8 cellular contexts compared by ENCODE assay signal in the genomic region with DNA sequence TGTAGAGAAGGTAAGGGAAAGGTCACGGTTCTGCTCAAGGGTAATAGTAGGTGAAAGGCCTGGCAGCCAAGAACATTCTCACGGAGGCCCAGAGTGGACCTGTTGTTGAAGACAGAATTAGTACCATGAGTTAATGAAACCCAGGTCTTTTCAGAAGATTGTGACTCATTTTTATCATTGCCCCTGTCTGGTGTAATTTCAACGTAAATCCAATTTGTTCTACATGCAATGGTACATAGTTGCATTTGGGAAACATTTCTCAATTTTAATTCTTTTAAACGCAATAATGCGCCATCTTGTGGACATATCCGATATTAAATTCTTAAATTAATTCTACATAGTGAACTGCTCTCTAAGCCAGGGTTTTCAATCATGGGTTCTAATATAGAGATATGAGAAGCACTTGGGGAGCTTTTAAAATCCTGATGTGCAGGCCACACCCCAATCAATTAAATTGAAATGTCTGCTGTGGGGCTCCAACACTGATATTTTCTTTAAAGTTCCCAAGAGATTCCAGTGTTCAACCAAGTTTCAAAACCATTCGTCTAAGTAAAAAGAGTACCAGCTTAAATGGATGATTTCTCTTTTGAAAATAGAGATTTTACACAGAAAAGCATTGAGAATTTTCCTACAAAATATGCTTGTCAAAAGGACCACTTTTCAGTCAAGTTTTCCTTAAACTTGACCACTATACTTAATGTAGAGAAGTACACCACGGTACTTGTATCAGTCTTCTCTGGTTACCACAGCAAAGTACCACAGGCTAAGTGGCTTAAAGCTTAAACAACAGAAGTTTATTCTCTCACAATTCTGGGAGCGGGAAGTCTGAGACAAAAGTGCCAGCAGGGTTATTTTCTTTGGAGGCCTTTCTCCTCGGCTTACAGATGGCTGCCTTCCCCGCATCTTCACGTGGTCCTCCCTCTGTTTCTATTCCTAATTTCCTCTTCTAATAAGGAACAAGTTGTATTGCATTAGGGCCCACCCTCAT.
DNase-seq lines count a peak whose midpoint lies in the region; ATAC-seq and TF ChIP-seq lines count a peak whose summit lies in the region.

No MANE protein-coding gene starts in this region.

- H3K27me3 ChIP-seq in parathyroid adenoma (ENCODE audit: control insufficient read depth, insufficient read depth, low read length) = no peaks in the 10 kb centered on the region

- no peak overlapping the region for H3K9ac ChIP-seq in parathyroid adenoma

- peak overlapping the region; percentile 8 for H2AFZ ChIP-seq in parathyroid adenoma

- H3K27ac ChIP-seq in parathyroid adenoma = no peak overlapping the region

- ATAC-seq in HG03354 (IDR thresholded peaks at IDR 0.05; ENCODE audit: poor library complexity, severe bottlenecking, unreplicated experiment) (no peak), HG02678 (IDR thresholded peaks at IDR 0.05; ENCODE audit: unreplicated experiment) (no peak)

- peak; percentile 21 for DNase-seq in DMS114 treated with DMSO at 0.1 percent for 48 hours (lab: John Stamatoyannopoulos, UW; ENCODE audit: unreplicated experiment)
- DNase-seq in LoVo (ENCODE audit: low spot score) = peak; percentile 45
- DNase-seq in SK-MEL-5 (ENCODE audit: low read depth, low spot score) = peak; percentile 66
- peak; percentile 57 for DNase-seq in fibroblast of the conjunctiva (ENCODE audit: low read depth)
- DNase-seq in posterior vena cava (ENCODE audit: low spot score) = no peak

- H3K36me3 ChIP-seq in parathyroid adenoma (ENCODE audit: control insufficient read depth, insufficient read depth, low read length) = no peaks in the 10 kb centered on the region

- in situ Hi-C loops in SK-MEL-5 (cut with HindIII; ENCODE audit: low pct_unique_long_range_greater_than_20kb, low sequenced_read_pairs) = no loop called here

- peaks cover 20% of the 10 kb centered on the region for H3K79me2 ChIP-seq in parathyroid adenoma

- H3K9me3 ChIP-seq in parathyroid adenoma (ENCODE audit: control insufficient read depth, low read length) = no peaks in the 10 kb centered on the region

- no peak overlapping the region for H3K4me2 ChIP-seq in parathyroid adenoma (ENCODE audit: low read length)

- intact Hi-C loops in posterior vena cava (cut with DNase I) = loop anchor here in 1 of 2 donors (5.0 kb wide), 1 partner anchor 257 kb away; a partner anchor contains a TSS

- peaks cover 17% of the 10 kb centered on the region for H3K4me1 ChIP-seq in parathyroid adenoma

- peak; percentile 72 for TF ChIP-seq CTCF in parathyroid adenoma (IDR thresholded peaks at IDR 0.05)

- no peak overlapping the region for H3K4me3 ChIP-seq in parathyroid adenoma (ENCODE audit: low read depth, low read length)
